ENCODE assay signal across 15 cellular contexts in genomic region chr14:99408286-99408970, GRCh38.
DNase-seq lines count a peak whose midpoint lies in the region; ATAC-seq and TF ChIP-seq lines count a peak whose summit lies in the region.
"Had no signal": no experiment of that assay in that cellular context is flagged by ENCODE, and none has a peak within 500 bp of the region (broad histone marks: within the 10 kb centered on the region; RNA-seq: fewer than 3 reads in every experiment).

No MANE protein-coding gene starts in this region.

- no peak overlapping the region for H3K4me2 ChIP-seq in neural progenitor cell
- H3K4me2 ChIP-seq: A549 had no signal

- H3K4me1 ChIP-seq in neural progenitor cell = peaks cover 15% of the 10 kb centered on the region
- H3K4me1 ChIP-seq: A549 had no signal

- no peaks in the 10 kb centered on the region for H3K79me2 ChIP-seq in neural progenitor cell (ENCODE audit: low read depth)

- H3K27ac Mint-ChIP-seq in natural killer cell = peak overlapping the region; percentile 70 to 75
- peak overlapping the region in 1 of 2 donors; percentile 26 for H3K27ac Mint-ChIP-seq in natural killer cell treated with Interleukin-12 subunit alpha and Interleukin-12 subunit beta and Interleukin-15 and Interleukin-18, amount 100 ng/mL, for 72 hours
- H3K27ac Mint-ChIP-seq in neural progenitor cell = peak overlapping the region; percentile 74
- H3K27ac Mint-ChIP-seq in activated naive CD8-positive, alpha-beta T cell treated with anti-CD3 and anti-CD28 coated beads for 36 hours = no peak overlapping the region
- H3K27ac Mint-ChIP-seq: HFFc6 had no signal

- H3K4me1 Mint-ChIP-seq in natural killer cell (peaks cover 15 to 24% of the 10 kb centered on the region in 2 donors), neural progenitor cell (peaks cover 35% of the 10 kb centered on the region)
- H3K4me1 Mint-ChIP-seq in natural killer cell treated with Interleukin-12 subunit alpha and Interleukin-12 subunit beta and Interleukin-15 and Interleukin-18, amount 100 ng/mL, for 72 hours (ENCODE audit: low read depth in 2 of 2) = peaks cover 16% of the 10 kb centered on the region in 2 donors
- peaks cover 16% of the 10 kb centered on the region for H3K4me1 Mint-ChIP-seq in activated naive CD8-positive, alpha-beta T cell treated with anti-CD3 and anti-CD28 coated beads for 36 hours
- H3K4me1 Mint-ChIP-seq: CD14-positive monocyte had no signal

- H3K4me3 Mint-ChIP-seq in natural killer cell (no peak overlapping the region), neural progenitor cell (no peak overlapping the region)
- no peak overlapping the region for H3K4me3 Mint-ChIP-seq in natural killer cell treated with Interleukin-12 subunit alpha and Interleukin-12 subunit beta and Interleukin-15 and Interleukin-18, amount 100 ng/mL, for 72 hours
- no peak overlapping the region for H3K4me3 Mint-ChIP-seq in activated naive CD8-positive, alpha-beta T cell treated with anti-CD3 and anti-CD28 coated beads for 36 hours
- H3K4me3 Mint-ChIP-seq: CD14-positive monocyte, HFFc6 had no signal

- H3K9me3 ChIP-seq in neural progenitor cell (ENCODE audit: low read depth) = no peaks in the 10 kb centered on the region
- H3K9me3 ChIP-seq: A549, Caco-2 had no signal

- H3K27me3 Mint-ChIP-seq in natural killer cell (ENCODE audit: low read depth in 2 of 2) = no peaks in the 10 kb centered on the region
- H3K27me3 Mint-ChIP-seq in natural killer cell treated with Interleukin-12 subunit alpha and Interleukin-12 subunit beta and Interleukin-15 and Interleukin-18, amount 100 ng/mL, for 72 hours = no peaks in the 10 kb centered on the region
- peaks cover 5% of the 10 kb centered on the region for H3K27me3 Mint-ChIP-seq in neural progenitor cell (ENCODE audit: insufficient read depth, low read depth)
- H3K27me3 Mint-ChIP-seq in activated naive CD8-positive, alpha-beta T cell treated with anti-CD3 and anti-CD28 coated beads for 36 hours = no peaks in the 10 kb centered on the region

- H3K9ac ChIP-seq in neural progenitor cell = no peak overlapping the region

- peaks cover 23% of the 10 kb centered on the region for H4K20me1 ChIP-seq in neural progenitor cell (ENCODE audit: low read depth)

- H3K36me3 Mint-ChIP-seq in natural killer cell (peaks cover 22% of the 10 kb centered on the region), neural progenitor cell (peaks cover 9% of the 10 kb centered on the region)
- peaks cover 11% of the 10 kb centered on the region for H3K36me3 Mint-ChIP-seq in natural killer cell treated with Interleukin-12 subunit alpha and Interleukin-12 subunit beta and Interleukin-15 and Interleukin-18, amount 100 ng/mL, for 72 hours
- peaks cover 4% of the 10 kb centered on the region for H3K36me3 Mint-ChIP-seq in activated naive CD8-positive, alpha-beta T cell treated with anti-CD3 and anti-CD28 coated beads for 36 hours

- H3K9me3 Mint-ChIP-seq in natural killer cell (no peaks in the 10 kb centered on the region), neural progenitor cell (no peaks in the 10 kb centered on the region)
- no peaks in the 10 kb centered on the region for H3K9me3 Mint-ChIP-seq in natural killer cell treated with Interleukin-12 subunit alpha and Interleukin-12 subunit beta and Interleukin-15 and Interleukin-18, amount 100 ng/mL, for 72 hours
- H3K9me3 Mint-ChIP-seq in activated naive CD8-positive, alpha-beta T cell treated with anti-CD3 and anti-CD28 coated beads for 36 hours = no peaks in the 10 kb centered on the region
- H3K9me3 Mint-ChIP-seq: CD14-positive monocyte, HFFc6 had no signal

- TF ChIP-seq CTCF in natural killer cell (IDR thresholded peaks at IDR 0.05) = no peak
- no peak for TF ChIP-seq CTCF in neural progenitor cell (IDR thresholded peaks at IDR 0.05)

- H3K36me3 ChIP-seq in neural progenitor cell = no peaks in the 10 kb centered on the region

- H2AFZ ChIP-seq in neural progenitor cell (replicated peaks) = no peak overlapping the region

- DNase-seq in natural killer cell (no peak), neural progenitor cell (ENCODE audit: low spot score) (no peak), epidermal melanocyte (ENCODE audit: insufficient read length, low spot score) (no peak)
- DNase-seq in natural killer cell treated with Interleukin-12 subunit alpha and Interleukin-12 subunit beta and Interleukin-15 and Interleukin-18, amount 100 ng/mL, for 72 hours (ENCODE audit: low spot score) = no peak
- DNase-seq in activated naive CD8-positive, alpha-beta T cell treated with anti-CD3 and anti-CD28 coated beads for 36 hours = no peak
- DNase-seq: Caco-2, HFFc6, NCI-H1436, NCI-H2081 treated with DMSO at 0.1 percent for 48 hours, NCI-H446 had no signal

- no peak overlapping the region for H3K4me3 ChIP-seq in neural progenitor cell
- H3K4me3 ChIP-seq: A549, K562 had no signal

- peak overlapping the region; percentile 2 for H3K27ac ChIP-seq in layer of hippocampus (ENCODE audit: low read depth, low read length)
- no peak overlapping the region for H3K27ac ChIP-seq in neural progenitor cell
- H3K27ac ChIP-seq: A549 had no signal

- peaks cover 4% of the 10 kb centered on the region for H3F3A ChIP-seq in neural progenitor cell (ENCODE audit: low read depth)

- intact Hi-C loops in natural killer cell (cut with micrococcal nuclease) = no loop called here

- ATAC-seq in natural killer cell (no peak), GM19324 (IDR thresholded peaks at IDR 0.05; ENCODE audit: low FRiP score, unreplicated experiment) (no peak)
- ATAC-seq in natural killer cell treated with Interleukin-12 subunit alpha and Interleukin-12 subunit beta and Interleukin-15 and Interleukin-18, amount 100 ng/mL, for 72 hours = no peak
- ATAC-seq: A549, K562 had no signal

- no peaks in the 10 kb centered on the region for H3K27me3 ChIP-seq in layer of hippocampus (ENCODE audit: control insufficient read depth, insufficient read depth, low read length)
- H3K27me3 ChIP-seq in neural progenitor cell = no peaks in the 10 kb centered on the region
